ENCODE assay signal across 19 cellular contexts in genomic region chr15:35857812-35858211, GRCh38.
DNase-seq lines count a peak whose midpoint lies in the region; ATAC-seq and TF ChIP-seq lines count a peak whose summit lies in the region.
"Had no signal": no experiment of that assay in that cellular context is flagged by ENCODE, and none has a peak within 500 bp of the region (broad histone marks: within the 10 kb centered on the region; RNA-seq: fewer than 3 reads in every experiment).

No MANE protein-coding gene starts in this region.

- H3K4me1 ChIP-seq in transverse colon = no peaks in the 10 kb centered on the region

- H3K27me3 Mint-ChIP-seq in activated CD4-positive, alpha-beta T cell treated with anti-CD3 and anti-CD28 coated beads, Interleukin-2, amount 10 ng/mL, durations not matched to agents 24 days and 14 days = no peaks in the 10 kb centered on the region
- H3K27me3 Mint-ChIP-seq: CD4-positive, alpha-beta T cell had no signal

- no peak for TF ChIP-seq EP300 in transverse colon (IDR thresholded peaks at IDR 0.05; ENCODE audit: low read depth)

- H3K9me3 Mint-ChIP-seq in activated CD4-positive, alpha-beta T cell treated with anti-CD3 and anti-CD28 coated beads, Interleukin-2, amount 10 ng/mL, durations not matched to agents 24 days and 14 days = no peaks in the 10 kb centered on the region
- H3K9me3 Mint-ChIP-seq: H9 had no signal

- H3K9me3 ChIP-seq in transverse colon = no peaks in the 10 kb centered on the region

- H3K27ac Mint-ChIP-seq in activated CD4-positive, alpha-beta T cell treated with anti-CD3 and anti-CD28 coated beads, Interleukin-2, amount 10 ng/mL, durations not matched to agents 24 days and 14 days = peak overlapping the region; percentile 54
- H3K27ac Mint-ChIP-seq: CD4-positive, alpha-beta T cell; H9 had no signal

- H3K4me3 ChIP-seq in transverse colon = no peak overlapping the region

- no peak overlapping the region for H3K4me3 Mint-ChIP-seq in activated CD4-positive, alpha-beta T cell treated with anti-CD3 and anti-CD28 coated beads, Interleukin-2, amount 10 ng/mL, durations not matched to agents 24 days and 14 days
- H3K4me3 Mint-ChIP-seq: CD4-positive, alpha-beta T cell; H9 had no signal

- no peak for TF ChIP-seq CTCF in transverse colon (IDR thresholded peaks at IDR 0.05)

- no peak for ATAC-seq in HG02852 (IDR thresholded peaks at IDR 0.05; ENCODE audit: unreplicated experiment)

- no peak overlapping the region for H3K27ac ChIP-seq in transverse colon
- H3K27ac ChIP-seq: HL-60 had no signal

- intact Hi-C loops in activated CD4-positive, alpha-beta T cell treated with anti-CD3 and anti-CD28 coated beads, Interleukin-2, amount 10 ng/mL, durations not matched to agents 24 days and 14 days (cut with micrococcal nuclease) = no loop called here
- intact Hi-C loops in transverse colon (cut with DNase I; ENCODE audit: low total_unique reads) = no loop called here

- in situ Hi-C loops in transverse colon (cut with MboI; ENCODE audit: low pct_ligation_motif_present in 1 of 4, low pct_unique_long_range_greater_than_20kb in 1 of 4, low sequenced_read_pairs in 3 of 4) = no loop called here

- no peak for DNase-seq in activated CD4-positive, alpha-beta T cell treated with anti-CD3 and anti-CD28 coated beads, Interleukin-2, amount 10 ng/mL, durations not matched to agents 24 days and 14 days
- no peak for DNase-seq in activated CD4-positive, alpha-beta T cell treated with anti-CD3 and anti-CD28 coated beads, Interleukin-2, amount 50 U/mL, for 1 hour
- DNase-seq in cerebellar cortex (ENCODE audit: low spot score) (peak; percentile 5), medulla oblongata (ENCODE audit: extremely low spot score) (peak; percentile 54), transverse colon (no peak), D341Med (ENCODE audit: low spot score) (no peak)
- no peak for DNase-seq in activated CD8-positive, alpha-beta memory T cell treated with anti-CD3 and anti-CD28 coated beads, Interleukin-2, amount 50 U/mL, for 48 hours
- DNase-seq: 8988T; AML-193; C1 segment of cervical spinal cord; Calu3; CD4-positive, alpha-beta T cell; DMS153; DMS79 treated with DMSO at 0.1 percent for 48 hours; GDM1; GOT3; H9 had no signal

- H3K36me3 Mint-ChIP-seq in activated CD4-positive, alpha-beta T cell treated with anti-CD3 and anti-CD28 coated beads, Interleukin-2, amount 10 ng/mL, durations not matched to agents 24 days and 14 days (ENCODE audit: low read depth) = no peaks in the 10 kb centered on the region

- TF ChIP-seq POLR2A in transverse colon (IDR thresholded peaks at IDR 0.05) = no peak

- no peaks in the 10 kb centered on the region for H3K4me1 Mint-ChIP-seq in activated CD4-positive, alpha-beta T cell treated with anti-CD3 and anti-CD28 coated beads, Interleukin-2, amount 10 ng/mL, durations not matched to agents 24 days and 14 days

- WGBS in transverse colon (ENCODE audit: low coverage in 1 of 2), 2 donors = 73 to 92% methylated on average over 5 to 6 of the region's 6 CpGs

- no peaks in the 10 kb centered on the region for H3K36me3 ChIP-seq in transverse colon

- H3K27me3 ChIP-seq in transverse colon = no peaks in the 10 kb centered on the region

Comparison
In these comparisons a context has a peak if more than half of its experiments do, and no peak if none do; other contexts are left out.
1. DNase-seq: peak in cerebellar cortex (single experiment) and medulla oblongata (single experiment); none in activated CD4-positive, alpha-beta T cell treated with anti-CD3 and anti-CD28 coated beads, Interleukin-2, amount 10 ng/mL, durations not matched to agents 24 days and 14 days (single experiment), activated CD4-positive, alpha-beta T cell treated with anti-CD3 and anti-CD28 coated beads, Interleukin-2, amount 50 U/mL, for 1 hour (single experiment), transverse colon (single experiment), D341Med (single experiment) and activated CD8-positive, alpha-beta memory T cell treated with anti-CD3 and anti-CD28 coated beads, Interleukin-2, amount 50 U/mL, for 48 hours (single experiment).